In genomic region chr2:240566203-240567136, GRCh38 we compare ENCODE assay signal across 8 cellular contexts. TPM values are rescaled to one million over a fixed set of nuclear protein-coding genes. Genes with fewer than 3 reads are reported as not detected.
DNase-seq lines count a peak whose midpoint lies in the region; ATAC-seq, FAIRE-seq and TF ChIP-seq lines count a peak whose summit lies in the region.

No MANE protein-coding gene starts in this region.

- no peaks in the 10 kb centered on the region for H3K9me3 Mint-ChIP-seq in neural crest cell

- peaks cover 30% of the 10 kb centered on the region for H3K4me1 Mint-ChIP-seq in neural crest cell

- no peaks in the 10 kb centered on the region for H3K27me3 ChIP-seq in subcutaneous abdominal adipose tissue (ENCODE audit: control insufficient read depth in 5 of 5, insufficient read depth in 4 of 5, low read length in 5 of 5)

- peaks cover 8 to 72% (median 67%) of the 10 kb centered on the region in 5 donors for H3K4me1 ChIP-seq in subcutaneous abdominal adipose tissue (ENCODE audit: control insufficient read depth in 5 of 5, insufficient read depth in 5 of 5, low read length in 5 of 5)

- H3K27me3 Mint-ChIP-seq in neural crest cell (ENCODE audit: low read depth): peaks cover 8% of the 10 kb centered on the region

- H3K36me3 ChIP-seq in subcutaneous abdominal adipose tissue (ENCODE audit: control insufficient read depth in 5 of 5, insufficient read depth in 5 of 5, low read length in 5 of 5): peaks cover 0 to 2% (median 0%) of the 10 kb centered on the region in 5 donors

- H3K4me3 ChIP-seq in subcutaneous abdominal adipose tissue (ENCODE audit: low read depth in 1 of 5, low read length in 5 of 5): peak overlapping the region; percentile 60 to 81 (median 77)

- peak; percentile 95 for TF ChIP-seq CTCF in neural crest cell (conservative IDR thresholded peaks at IDR 0.05)

- peak overlapping the region; percentile 72 for H3K27ac ChIP-seq in subcutaneous abdominal adipose tissue (ENCODE audit: low read depth, low read length)

- peak overlapping the region in 4 of 5 donors; percentile 62 to 71 (median 67) for H3K9ac ChIP-seq in subcutaneous abdominal adipose tissue (ENCODE audit: low read length in 5 of 5)

- peak; percentile 44 for ATAC-seq in GM21515 (IDR thresholded peaks at IDR 0.05; ENCODE audit: unreplicated experiment)

- H3K4me3 Mint-ChIP-seq in neural crest cell: peak overlapping the region; percentile 90

- no peak for FAIRE-seq in RCC 7860 (lab: Jason Lieb, UNC)

- no peak overlapping the region for H3K27ac Mint-ChIP-seq in neural crest cell (ENCODE audit: unreplicated experiment)

- DNase-seq in DMS53 treated with DMSO at 0.1 percent for 48 hours (lab: John Stamatoyannopoulos, UW; ENCODE audit: unreplicated experiment) (peak; percentile 64), HuH-7.5 (ENCODE audit: low spot score) (peak; percentile 76), RCC 7860 (ENCODE audit: low spot score) (peak; percentile 83), fibroblast of peridontal ligament (ENCODE audit: extremely low read depth) (peak; percentile 60), neural crest cell (ENCODE audit: low read depth, low spot score) (peak; percentile 73)
- peak; percentile 91 for DNase-seq in activated T-helper 1 cell treated with anti-CD3 and anti-CD28 coated beads, Interleukin-2, amount 50 U/mL, for 16 hours (ENCODE audit: low read depth in 1 of 2, low spot score in 1 of 2)

- H3K36me3 Mint-ChIP-seq in neural crest cell (ENCODE audit: low read depth): no peaks in the 10 kb centered on the region

- H3K9me3 ChIP-seq in subcutaneous abdominal adipose tissue (ENCODE audit: control insufficient read depth in 5 of 5, low read length in 5 of 5): no peaks in the 10 kb centered on the region

RNA-seq across cellular contexts. Expression of gene RNPEPL1, which starts 1.8 kb away (rescaled TPM):
- total RNA-seq in neural crest cell: 36.1 and 37.1 TPM in 2 replicates

RNA-seq across cellular contexts. Expression of gene DUSP28, which starts 6.3 kb away (rescaled TPM):
- total RNA-seq in neural crest cell: 5.0 and 6.1 TPM in 2 replicates

RNA-seq across cellular contexts. Expression of gene ANKMY1, which starts 8.7 kb away (rescaled TPM):
- total RNA-seq in neural crest cell: 13.0 and 15.9 TPM in 2 replicates

RNA-seq across cellular contexts. Expression of gene CAPN10, which starts 20.1 kb away (rescaled TPM):
- 57.7 and 62.7 TPM in 2 replicates for total RNA-seq in neural crest cell

RNA-seq across cellular contexts. Expression of gene GPR35, which starts 58.8 kb away (rescaled TPM):
- total RNA-seq in neural crest cell: 1.7 and 2.0 TPM in 2 replicates

Comparison
In these comparisons a context has a peak if more than half of its experiments do, and no peak if none do; other contexts are left out.
1. Peak in every context shown above with its lines: DNase-seq, ATAC-seq, H3K4me3 ChIP-seq and H3K27ac ChIP-seq.